Comparison of ENCODE assay signal across 1 cellular context in the genomic region with DNA sequence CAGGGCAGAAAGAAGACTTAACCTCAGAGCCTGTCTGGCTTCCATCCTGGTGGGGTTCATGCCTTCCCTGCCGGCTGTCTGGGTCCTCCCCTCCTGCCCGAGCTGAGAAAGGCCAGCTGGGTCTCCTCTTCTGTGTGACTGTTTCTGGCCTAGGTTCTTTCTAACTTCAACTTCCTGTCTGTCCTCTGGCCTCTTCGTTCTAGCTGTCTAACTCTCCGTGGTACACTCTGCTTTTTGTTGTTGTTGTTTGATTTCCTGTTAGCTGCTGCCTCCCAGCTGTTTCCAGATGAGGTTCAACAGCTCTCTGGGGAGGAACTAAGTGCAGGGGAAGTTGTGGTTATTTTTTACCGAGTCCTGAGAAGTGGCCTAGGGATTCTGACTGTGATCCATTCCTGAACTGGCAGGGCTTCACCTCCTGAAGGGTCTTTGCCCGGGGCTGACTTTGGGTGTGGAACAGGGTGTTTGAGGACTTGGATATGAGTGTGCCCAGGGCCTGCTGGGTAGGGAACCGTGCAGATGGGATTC.
TF ChIP-seq lines count a peak whose summit lies in the region.

No MANE protein-coding gene starts in this region.

TF ChIP-seq in HepG2, 621 proteins besides CTCF, POLR2A, EP300 and RAD21 (continued from another document):
- no peak for TF ChIP-seq PAX8 (CRISPR knock-in tag; IDR thresholded peaks at IDR 0.05; ENCODE audit: borderline replicate concordance)
- no peak for TF ChIP-seq SMAD9 (CRISPR knock-in tag; IDR thresholded peaks at IDR 0.05)
- TF ChIP-seq U2AF2 (IDR thresholded peaks at IDR 0.05; ENCODE audit: low read depth, low read length) = no peak
- no peak for TF ChIP-seq ZNF556 (CRISPR knock-in tag; IDR thresholded peaks at IDR 0.05; ENCODE audit: borderline replicate concordance)
- TF ChIP-seq SRSF9 (IDR thresholded peaks at IDR 0.05; ENCODE audit: borderline replicate concordance, insufficient read depth, low read depth, low read length, poor library complexity, severe bottlenecking) = no peak
- no peak for TF ChIP-seq KLF6 (CRISPR knock-in tag; IDR thresholded peaks at IDR 0.05)
- TF ChIP-seq ZC3H13 (CRISPR knock-in tag; IDR thresholded peaks at IDR 0.05) = no peak
- no peak for TF ChIP-seq ZNF3 (CRISPR knock-in tag; IDR thresholded peaks at IDR 0.05)
- TF ChIP-seq, protein P1, sequence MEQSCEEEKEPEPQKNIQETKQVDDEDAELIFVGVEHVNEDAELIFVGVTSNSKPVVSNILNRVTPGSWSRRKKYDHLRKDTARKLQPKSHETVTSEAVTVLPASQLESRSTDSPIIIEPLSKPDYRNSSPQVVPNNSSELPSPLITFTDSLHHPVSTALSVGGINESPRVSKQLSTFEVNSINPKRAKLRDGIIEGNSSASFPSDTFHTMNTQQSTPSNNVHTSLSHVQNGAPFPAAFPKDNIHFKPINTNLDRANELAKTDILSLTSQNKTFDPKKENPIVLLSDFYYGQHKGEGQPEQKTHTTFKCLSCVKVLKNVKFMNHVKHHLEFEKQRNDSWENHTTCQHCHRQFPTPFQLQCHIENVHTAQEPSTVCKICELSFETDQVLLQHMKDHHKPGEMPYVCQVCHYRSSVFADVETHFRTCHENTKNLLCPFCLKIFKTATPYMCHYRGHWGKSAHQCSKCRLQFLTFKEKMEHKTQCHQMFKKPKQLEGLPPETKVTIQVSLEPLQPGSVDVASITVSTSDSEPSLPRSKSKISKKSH (CRISPR knock-in tag; IDR thresholded peaks at IDR 0.05; ENCODE audit: borderline replicate concordance) = no peak
- TF ChIP-seq SP1 (IDR thresholded peaks at IDR 0.05) = no peak
- TF ChIP-seq SP1 (CRISPR knock-in tag; IDR thresholded peaks at IDR 0.05) = no peak
- TF ChIP-seq ZNF501 (CRISPR knock-in tag; IDR thresholded peaks at IDR 0.05) = no peak
